8 cellular contexts compared by ENCODE assay signal in genomic region chr4:13548059-13548983, GRCh38. TPM values are rescaled to one million over a fixed set of nuclear protein-coding genes. Genes with fewer than 3 reads are reported as not detected.
A peak's percentile ranks its signal among the peaks of the same experiment; 100 is the strongest.
DNase-seq lines count a peak whose midpoint lies in the region; ATAC-seq and TF ChIP-seq lines count a peak whose summit lies in the region.

No MANE protein-coding gene starts in this region.

- ATAC-seq in GM21717 (IDR thresholded peaks at IDR 0.05; ENCODE audit: unreplicated experiment) (peak; percentile 1), GM18498 (IDR thresholded peaks at IDR 0.05; ENCODE audit: unreplicated experiment) (no peak)

- peaks cover 56 to 59% of the 10 kb centered on the region in 2 donors for H3K27me3 Mint-ChIP-seq in CD4-positive, alpha-beta memory T cell

- peaks cover 2 to 15% (median 10%) of the 10 kb centered on the region in 8 donors for H3K9me3 Mint-ChIP-seq in CD4-positive, alpha-beta memory T cell

- no peaks in the 10 kb centered on the region for H3K9me3 ChIP-seq in CD4-positive, alpha-beta memory T cell (ENCODE audit: control insufficient read depth in 1 of 2, low read length in 2 of 2)
- H3K9me3 ChIP-seq in WERI-Rb-1 (ENCODE audit: severe bottlenecking) (peaks cover 5% of the 10 kb centered on the region), mesodermal cell (ENCODE audit: control insufficient read depth, low read length) (peaks cover 12% of the 10 kb centered on the region)

- H3K27ac ChIP-seq in CD4-positive, alpha-beta memory T cell (ENCODE audit: low read depth, low read length), result no peak overlapping the region
- no peak overlapping the region for H3K27ac ChIP-seq in WERI-Rb-1
- H3K27ac ChIP-seq in mesodermal cell (ENCODE audit: low read depth, low read length, severe bottlenecking), result no peak overlapping the region

- H3K4me3 ChIP-seq in CD4-positive, alpha-beta memory T cell (ENCODE audit: low read length in 2 of 2), result no peak overlapping the region
- H3K4me3 ChIP-seq in WERI-Rb-1 (ENCODE audit: low read depth, low read length) (peak overlapping the region; percentile 67), mesodermal cell (ENCODE audit: extremely low read depth, insufficient read depth, low read length, poor library complexity, severe bottlenecking) (peak overlapping the region; percentile 67)

- peaks cover 22 to 35% (median 28%) of the 10 kb centered on the region in 4 donors for H3K4me1 Mint-ChIP-seq in CD4-positive, alpha-beta memory T cell

- DNase-seq in CD4-positive, alpha-beta memory T cell, result no peak
- no peak for DNase-seq in WERI-Rb-1
- DNase-seq in NCI-H2171 treated with DMSO at 0.1 percent for 48 hours (lab: John Stamatoyannopoulos, UW), result no peak
- DNase-seq in A172 (ENCODE audit: low spot score), result no peak
- no peak for DNase-seq in activated CD4-positive, CD25-positive, alpha-beta regulatory T cell treated with anti-CD3 and anti-CD28 coated beads, Interleukin-2, amount 50 U/mL, for 72 hours

- CTCF ChIA-PET in CD4-positive, alpha-beta memory T cell (lab: Charles Lee; ENCODE audit: partially characterized antibody), result interaction anchor here (0.7 to 2.1 kb wide), 7 partner anchors 8 to 819 kb away, joined by 3 to 13 read pairs (median 4); no protein-coding TSS in a partner anchor

- peak overlapping the region in 2 of 7 donors; percentile 59 to 77 for H3K27ac Mint-ChIP-seq in CD4-positive, alpha-beta memory T cell

- H3K4me1 ChIP-seq in CD4-positive, alpha-beta memory T cell (ENCODE audit: insufficient read depth, low read length), result peaks cover 47% of the 10 kb centered on the region
- peaks cover 10% of the 10 kb centered on the region for H3K4me1 ChIP-seq in mesodermal cell (ENCODE audit: control insufficient read depth, insufficient read depth, low read length, poor library complexity, severe bottlenecking)

- POLR2A ChIA-PET in CD4-positive, alpha-beta memory T cell (lab: Charles Lee; ENCODE audit: partially characterized antibody), result no interaction called here

- 6 to 13% methylated on average over 15 to 19 of the region's 35 CpGs for WGBS in mesodermal cell (ENCODE audit: insufficient coverage in 2 of 2), 2 experiments

- TF ChIP-seq CTCF in WERI-Rb-1 (IDR thresholded peaks at IDR 0.05; ENCODE audit: low read depth, low read length), result no peak

- intact Hi-C loops in CD4-positive, alpha-beta memory T cell (cut with micrococcal nuclease), result loop anchor here (2.0 kb wide), 1 partner anchor 704 kb away; no protein-coding TSS in a partner anchor

- H3K27me3 ChIP-seq in CD4-positive, alpha-beta memory T cell (ENCODE audit: insufficient read depth, low read length), result peaks cover 48% of the 10 kb centered on the region
- H3K27me3 ChIP-seq in WERI-Rb-1 (ENCODE audit: insufficient read depth, low read depth, severe bottlenecking), result peaks cover 26% of the 10 kb centered on the region

- H3K4me3 Mint-ChIP-seq in CD4-positive, alpha-beta memory T cell, result peak overlapping the region; percentile 32 to 78 (median 58)

- peaks cover 0 to 4% of the 10 kb centered on the region in 2 donors for H3K36me3 Mint-ChIP-seq in CD4-positive, alpha-beta memory T cell

- H3K36me3 ChIP-seq in CD4-positive, alpha-beta memory T cell (ENCODE audit: insufficient read depth, low read length), result no peaks in the 10 kb centered on the region
- H3K36me3 ChIP-seq in WERI-Rb-1 (no peaks in the 10 kb centered on the region), mesodermal cell (ENCODE audit: control insufficient read depth, insufficient read depth, low read length) (no peaks in the 10 kb centered on the region)

RNA-seq across cellular contexts. Expression of gene NKX3-2, which starts 4.0 kb away (rescaled TPM):
- not detected for total RNA-seq in CD4-positive, alpha-beta memory T cell
- not detected for polyA plus RNA-seq in CD4-positive, alpha-beta memory T cell
- 7.3 TPM for polyA plus RNA-seq in mesodermal cell (2013, experiment 1 of 2)
- 6.4 TPM for polyA plus RNA-seq in mesodermal cell (2013, experiment 2 of 2)
- 0.03 and 0.55 TPM in 2 replicates for total RNA-seq in A172 (2014; rRNA removed; shearing (Covaris generic))

Comparison
In these comparisons a context has a peak if more than half of its experiments do, and no peak if none do; other contexts are left out.
1. H3K4me3 ChIP-seq: peak in WERI-Rb-1 (single experiment) and mesodermal cell (single experiment); none in CD4-positive, alpha-beta memory T cell (0 of 2).